ENCODE assay signal across 2 cellular contexts in the genomic region with DNA sequence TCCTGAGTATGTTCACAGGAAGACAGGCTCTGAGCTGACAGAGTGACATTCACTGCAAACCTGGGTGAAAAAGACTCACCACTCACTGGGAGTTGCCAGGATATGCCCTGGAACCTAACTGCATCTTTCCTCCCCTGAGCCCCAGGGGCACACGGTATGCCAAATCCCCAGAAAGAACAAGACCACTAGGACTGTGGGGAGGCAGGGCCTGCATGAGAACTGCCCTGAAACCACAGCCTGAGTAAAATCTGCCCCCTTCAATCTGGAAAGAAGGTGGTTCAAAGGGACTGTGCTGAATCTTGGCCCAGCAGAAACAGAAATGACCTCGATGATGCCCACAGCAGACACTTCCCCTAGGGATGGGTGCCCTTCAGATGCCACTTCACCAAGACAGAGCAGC.
TF ChIP-seq lines count a peak whose summit lies in the region.

No MANE protein-coding gene starts in this region.

TF ChIP-seq in GM23338, 12 proteins besides CTCF, POLR2A, EP300 and RAD21:
- TF ChIP-seq, protein P1, sequence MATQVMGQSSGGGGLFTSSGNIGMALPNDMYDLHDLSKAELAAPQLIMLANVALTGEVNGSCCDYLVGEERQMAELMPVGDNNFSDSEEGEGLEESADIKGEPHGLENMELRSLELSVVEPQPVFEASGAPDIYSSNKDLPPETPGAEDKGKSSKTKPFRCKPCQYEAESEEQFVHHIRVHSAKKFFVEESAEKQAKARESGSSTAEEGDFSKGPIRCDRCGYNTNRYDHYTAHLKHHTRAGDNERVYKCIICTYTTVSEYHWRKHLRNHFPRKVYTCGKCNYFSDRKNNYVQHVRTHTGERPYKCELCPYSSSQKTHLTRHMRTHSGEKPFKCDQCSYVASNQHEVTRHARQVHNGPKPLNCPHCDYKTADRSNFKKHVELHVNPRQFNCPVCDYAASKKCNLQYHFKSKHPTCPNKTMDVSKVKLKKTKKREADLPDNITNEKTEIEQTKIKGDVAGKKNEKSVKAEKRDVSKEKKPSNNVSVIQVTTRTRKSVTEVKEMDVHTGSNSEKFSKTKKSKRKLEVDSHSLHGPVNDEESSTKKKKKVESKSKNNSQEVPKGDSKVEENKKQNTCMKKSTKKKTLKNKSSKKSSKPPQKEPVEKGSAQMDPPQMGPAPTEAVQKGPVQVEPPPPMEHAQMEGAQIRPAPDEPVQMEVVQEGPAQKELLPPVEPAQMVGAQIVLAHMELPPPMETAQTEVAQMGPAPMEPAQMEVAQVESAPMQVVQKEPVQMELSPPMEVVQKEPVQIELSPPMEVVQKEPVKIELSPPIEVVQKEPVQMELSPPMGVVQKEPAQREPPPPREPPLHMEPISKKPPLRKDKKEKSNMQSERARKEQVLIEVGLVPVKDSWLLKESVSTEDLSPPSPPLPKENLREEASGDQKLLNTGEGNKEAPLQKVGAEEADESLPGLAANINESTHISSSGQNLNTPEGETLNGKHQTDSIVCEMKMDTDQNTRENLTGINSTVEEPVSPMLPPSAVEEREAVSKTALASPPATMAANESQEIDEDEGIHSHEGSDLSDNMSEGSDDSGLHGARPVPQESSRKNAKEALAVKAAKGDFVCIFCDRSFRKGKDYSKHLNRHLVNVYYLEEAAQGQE (IDR thresholded peaks at IDR 0.05; ENCODE audit: unreplicated experiment), result no peak
- TF ChIP-seq CREB1 (CRISPR knock-in tag; IDR thresholded peaks at IDR 0.05; ENCODE audit: low read depth), result no peak
- TF ChIP-seq ZNF114 (CRISPR knock-in tag; IDR thresholded peaks at IDR 0.05), result no peak
- TF ChIP-seq POLR2AphosphoS5 (IDR thresholded peaks at IDR 0.05; ENCODE audit: low read depth), result no peak
- no peak for TF ChIP-seq STAT1 (IDR thresholded peaks at IDR 0.05; ENCODE audit: unreplicated experiment)
- TF ChIP-seq EZH2 (IDR thresholded peaks at IDR 0.05; ENCODE audit: low read depth, unreplicated experiment), result no peak
- TF ChIP-seq ZNF331 (CRISPR knock-in tag; IDR thresholded peaks at IDR 0.05; ENCODE audit: low read depth), result no peak
- no peak for TF ChIP-seq NANOG (IDR thresholded peaks at IDR 0.05; ENCODE audit: borderline replicate concordance)
TF ChIP-seq in GM23338: peak in this region for 0.

TF ChIP-seq in HepG2, 621 proteins besides CTCF, POLR2A, EP300 and RAD21:
- TF ChIP-seq PHF20 (CRISPR knock-in tag; IDR thresholded peaks at IDR 0.05) (no peak), ZNF747 (CRISPR knock-in tag; IDR thresholded peaks at IDR 0.05; ENCODE audit: borderline replicate concordance) (no peak), MLLT10 (CRISPR knock-in tag; IDR thresholded peaks at IDR 0.05) (no peak), ZNF589 (CRISPR knock-in tag; conservative IDR thresholded peaks at IDR 0.05) (no peak), ZC3H4 (CRISPR knock-in tag; IDR thresholded peaks at IDR 0.05; ENCODE audit: borderline replicate concordance) (no peak), SP2 (CRISPR knock-in tag; IDR thresholded peaks at IDR 0.05) (no peak), ZBTB20 (CRISPR knock-in tag; IDR thresholded peaks at IDR 0.05; ENCODE audit: borderline replicate concordance, low read depth) (no peak)
- TF ChIP-seq, protein P2, sequence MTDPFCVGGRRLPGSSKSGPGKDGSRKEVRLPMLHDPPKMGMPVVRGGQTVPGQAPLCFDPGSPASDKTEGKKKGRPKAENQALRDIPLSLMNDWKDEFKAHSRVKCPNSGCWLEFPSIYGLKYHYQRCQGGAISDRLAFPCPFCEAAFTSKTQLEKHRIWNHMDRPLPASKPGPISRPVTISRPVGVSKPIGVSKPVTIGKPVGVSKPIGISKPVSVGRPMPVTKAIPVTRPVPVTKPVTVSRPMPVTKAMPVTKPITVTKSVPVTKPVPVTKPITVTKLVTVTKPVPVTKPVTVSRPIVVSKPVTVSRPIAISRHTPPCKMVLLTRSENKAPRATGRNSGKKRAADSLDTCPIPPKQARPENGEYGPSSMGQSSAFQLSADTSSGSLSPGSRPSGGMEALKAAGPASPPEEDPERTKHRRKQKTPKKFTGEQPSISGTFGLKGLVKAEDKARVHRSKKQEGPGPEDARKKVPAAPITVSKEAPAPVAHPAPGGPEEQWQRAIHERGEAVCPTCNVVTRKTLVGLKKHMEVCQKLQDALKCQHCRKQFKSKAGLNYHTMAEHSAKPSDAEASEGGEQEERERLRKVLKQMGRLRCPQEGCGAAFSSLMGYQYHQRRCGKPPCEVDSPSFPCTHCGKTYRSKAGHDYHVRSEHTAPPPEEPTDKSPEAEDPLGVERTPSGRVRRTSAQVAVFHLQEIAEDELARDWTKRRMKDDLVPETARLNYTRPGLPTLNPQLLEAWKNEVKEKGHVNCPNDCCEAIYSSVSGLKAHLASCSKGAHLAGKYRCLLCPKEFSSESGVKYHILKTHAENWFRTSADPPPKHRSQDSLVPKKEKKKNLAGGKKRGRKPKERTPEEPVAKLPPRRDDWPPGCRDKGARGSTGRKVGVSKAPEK (CRISPR knock-in tag; IDR thresholded peaks at IDR 0.05; ENCODE audit: borderline replicate concordance), result no peak
